ENCODE assay signal across 8 cellular contexts in genomic region chr15:65529754-65530317, GRCh38. TPM values are rescaled to one million over a fixed set of nuclear protein-coding genes. Genes with fewer than 3 reads are reported as not detected.
DNase-seq lines count a peak whose midpoint lies in the region; ATAC-seq and TF ChIP-seq lines count a peak whose summit lies in the region.

No MANE protein-coding gene starts in this region.

- H3K27me3 Mint-ChIP-seq in activated T-helper 1 cell treated with anti-CD3 and anti-CD28 coated beads, Interleukin-12 subunit alpha, Interleukin-12 subunit beta, Interleukin-2, Interleukin-4 antibody, amounts not matched to agents 30 ng/mL and 10 ng/mL and 1 ng/mL, durations not matched to agents 14 hours and 24 hours and 36 hours (ENCODE audit: insufficient read depth): peaks cover 2% of the 10 kb centered on the region

- H3K9me3 ChIP-seq in SK-N-SH (no peaks in the 10 kb centered on the region), iPS-20b (ENCODE audit: insufficient read depth, low read depth, low read length) (no peaks in the 10 kb centered on the region), thoracic aorta (no peaks in the 10 kb centered on the region)

- no peaks in the 10 kb centered on the region for H3K9me3 Mint-ChIP-seq in activated T-helper 1 cell treated with anti-CD3 and anti-CD28 coated beads, Interleukin-12 subunit alpha, Interleukin-12 subunit beta, Interleukin-2, Interleukin-4 antibody, amounts not matched to agents 30 ng/mL and 10 ng/mL and 1 ng/mL, durations not matched to agents 14 hours and 24 hours and 36 hours

- TF ChIP-seq RAD21 in SK-N-SH (IDR thresholded peaks at IDR 0.05; ENCODE audit: low read length): no peak

- H3F3A ChIP-seq in SK-N-SH (replicated peaks; ENCODE audit: insufficient read depth): peaks cover 13% of the 10 kb centered on the region

- H3K27me3 ChIP-seq in SK-N-SH (ENCODE audit: insufficient read depth) (no peaks in the 10 kb centered on the region), iPS-20b (ENCODE audit: insufficient read depth, low read length) (no peaks in the 10 kb centered on the region), thoracic aorta (replicated peaks; ENCODE audit: insufficient read depth) (no peaks in the 10 kb centered on the region)

- 67% methylated on average over 14 of the region's 14 CpGs for WGBS in SK-N-SH (ENCODE audit: low lambda C conversion rate)

- no peak for ATAC-seq in SK-N-SH treated with all-trans-retinoic acid at 6 μM for 48 hours
- no peak for ATAC-seq in thoracic aorta (ENCODE audit: insufficient number of reproducible peaks, low FRiP score, low read depth)
- no peak for ATAC-seq in GM19397 (IDR thresholded peaks at IDR 0.05; ENCODE audit: unreplicated experiment)

- intact Hi-C loops in activated T-helper 1 cell treated with anti-CD3 and anti-CD28 coated beads, Interleukin-12 subunit alpha, Interleukin-12 subunit beta, Interleukin-2, Interleukin-4 antibody, amounts not matched to agents 30 ng/mL and 10 ng/mL and 1 ng/mL, durations not matched to agents 14 hours and 24 hours and 36 hours (cut with micrococcal nuclease): loop anchor here (1.0 to 5.0 kb wide), 5 partner anchors 13 to 352 kb away; partner anchors contain the start of genes CLPX, DPP8 and INTS14

- H3K9me2 ChIP-seq in SK-N-SH: no peaks in the 10 kb centered on the region

- TF ChIP-seq CTCF in SK-N-SH (IDR thresholded peaks at IDR 0.05) (no peak), thoracic aorta (IDR thresholded peaks at IDR 0.05) (no peak), GM13976 (IDR thresholded peaks at IDR 0.05; ENCODE audit: borderline replicate concordance, control extremely low read depth, extremely low read depth, insufficient read depth, missing control alignments) (no peak)

- H3K27ac Mint-ChIP-seq in activated T-helper 1 cell treated with anti-CD3 and anti-CD28 coated beads, Interleukin-12 subunit alpha, Interleukin-12 subunit beta, Interleukin-2, Interleukin-4 antibody, amounts not matched to agents 30 ng/mL and 10 ng/mL and 1 ng/mL, durations not matched to agents 14 hours and 24 hours and 36 hours: peak overlapping the region; percentile 80

- H3K4me3 ChIP-seq in SK-N-SH (ENCODE audit: low read depth in 2 of 2, low read length in 1 of 2): peak overlapping the region; percentile 77 to 82
- peak overlapping the region; percentile 96 for H3K4me3 ChIP-seq in iPS-20b (ENCODE audit: low read length)
- peak overlapping the region; percentile 99 for H3K4me3 ChIP-seq in thoracic aorta

- H3K9ac ChIP-seq in SK-N-SH (peak overlapping the region; percentile 87), iPS-20b (ENCODE audit: low read depth, low read length) (peak overlapping the region; percentile 99)

- CTCF ChIA-PET in SK-N-SH (lab: Yijun Ruan, JAX): interaction anchor here (2.3 kb wide), 1 partner anchor 16 kb away, joined by 6 read pairs; no protein-coding TSS in a partner anchor

- H3K36me3 ChIP-seq in SK-N-SH (replicated peaks in 1 of 2; ENCODE audit: control insufficient read depth in 1 of 2, insufficient read depth in 2 of 2, low read length in 1 of 2): no peaks in the 10 kb centered on the region
- H3K36me3 ChIP-seq in iPS-20b (ENCODE audit: insufficient read depth, low read depth, low read length): peaks cover 5% of the 10 kb centered on the region; the same call in 1 of the 2 replicates
- no peaks in the 10 kb centered on the region for H3K36me3 ChIP-seq in thoracic aorta

- H3K4me1 Mint-ChIP-seq in activated T-helper 1 cell treated with anti-CD3 and anti-CD28 coated beads, Interleukin-12 subunit alpha, Interleukin-12 subunit beta, Interleukin-2, Interleukin-4 antibody, amounts not matched to agents 30 ng/mL and 10 ng/mL and 1 ng/mL, durations not matched to agents 14 hours and 24 hours and 36 hours (ENCODE audit: low read depth): peaks cover 33% of the 10 kb centered on the region

- peak overlapping the region; percentile 61 to 70; a peak in 3 of 4 replicates for H3K27ac ChIP-seq in SK-N-SH (ENCODE audit: low read depth in 2 of 2, low read length in 1 of 2)
- no peak overlapping the region for H3K27ac ChIP-seq in iPS-20b (ENCODE audit: low read length)
- peak overlapping the region; percentile 49 to 59 for H3K27ac ChIP-seq in thoracic aorta

- peaks cover 33% of the 10 kb centered on the region for H4K20me1 ChIP-seq in SK-N-SH (ENCODE audit: insufficient read depth)

- in situ Hi-C loops in GM13976 (cut with MboI; ENCODE audit: low sequenced_read_pairs, unreplicated experiment): no loop called here

- no peak for DNase-seq in SK-N-SH
- no peak for DNase-seq in activated T-helper 1 cell treated with anti-CD3 and anti-CD28 coated beads, Interleukin-12 subunit alpha, Interleukin-12 subunit beta, Interleukin-2, Interleukin-4 antibody, amounts not matched to agents 30 ng/mL and 10 ng/mL and 1 ng/mL, durations not matched to agents 14 hours and 24 hours and 36 hours (ENCODE audit: low spot score)
- DNase-seq in thoracic aorta (ENCODE audit: low spot score): no peak
- DNase-seq in occipital lobe (lab: John Stamatoyannopoulos, UW): no peak
- DNase-seq in GM13976 (ENCODE audit: low spot score): no peak

- peaks cover 6% of the 10 kb centered on the region for H3K36me3 Mint-ChIP-seq in activated T-helper 1 cell treated with anti-CD3 and anti-CD28 coated beads, Interleukin-12 subunit alpha, Interleukin-12 subunit beta, Interleukin-2, Interleukin-4 antibody, amounts not matched to agents 30 ng/mL and 10 ng/mL and 1 ng/mL, durations not matched to agents 14 hours and 24 hours and 36 hours (ENCODE audit: low read depth)

- TF ChIP-seq EP300 in SK-N-SH (IDR thresholded peaks at IDR 0.05; ENCODE audit: borderline replicate concordance in 1 of 2, low read depth in 1 of 2, low read length in 1 of 2): no peak

- H3K79me2 ChIP-seq in SK-N-SH (ENCODE audit: insufficient read depth): peaks cover 46% of the 10 kb centered on the region

- peak overlapping the region; percentile 89 for H3K4me3 Mint-ChIP-seq in activated T-helper 1 cell treated with anti-CD3 and anti-CD28 coated beads, Interleukin-12 subunit alpha, Interleukin-12 subunit beta, Interleukin-2, Interleukin-4 antibody, amounts not matched to agents 30 ng/mL and 10 ng/mL and 1 ng/mL, durations not matched to agents 14 hours and 24 hours and 36 hours

- peak overlapping the region; percentile 93 for H2AFZ ChIP-seq in SK-N-SH (ENCODE audit: low read depth)

- H3K4me2 ChIP-seq in SK-N-SH: peak overlapping the region; percentile 89; the same call in 1 of the 2 replicates

- POLR2A ChIA-PET in SK-N-SH (lab: Yijun Ruan, JAX): interaction anchor here (1.2 to 2.0 kb wide), 6 partner anchors 11 to 225 kb away, joined by 3 to 15 read pairs (median 5); partner anchors contain the start of genes INTS14 and RNU5B-1

- H3K4me1 ChIP-seq in SK-N-SH (ENCODE audit: control insufficient read depth in 1 of 2, insufficient read depth in 2 of 2, low read depth in 1 of 2, low read length in 1 of 2) (peaks cover 3 to 38% of the 10 kb centered on the region in 2 experiments; a peak in 2 of 4 replicates), iPS-20b (ENCODE audit: insufficient read depth, low read length) (peaks cover 15% of the 10 kb centered on the region), thoracic aorta (ENCODE audit: control insufficient read depth in 1 of 2, low read depth in 2 of 2) (peaks cover 0 to 23% of the 10 kb centered on the region in 2 donors)

TF ChIP-seq in SK-N-SH, 30 proteins besides CTCF, POLR2A, EP300 and RAD21 (continues in another document):
- TF ChIP-seq IRF3 (IDR thresholded peaks at IDR 0.05; ENCODE audit: low read depth, low read length): no peak

TF ChIP-seq in SK-N-SH treated with all-trans-retinoic acid at 6 μM for 48 hours, 23 proteins besides CTCF, POLR2A, EP300 and RAD21 (continues in another document):
- TF ChIP-seq TCF4 (CRISPR knock-in tag; IDR thresholded peaks at IDR 0.05; ENCODE audit: borderline replicate concordance) (no peak), CSDC2 (CRISPR knock-in tag; IDR thresholded peaks at IDR 0.05) (no peak), CREB5 (CRISPR knock-in tag; IDR thresholded peaks at IDR 0.05; ENCODE audit: low read depth) (no peak), ZFP30 (CRISPR knock-in tag; IDR thresholded peaks at IDR 0.05) (no peak), ISL1 (CRISPR knock-in tag; IDR thresholded peaks at IDR 0.05) (no peak), ZNF70 (CRISPR knock-in tag; IDR thresholded peaks at IDR 0.05) (no peak), ESRRG (CRISPR knock-in tag; IDR thresholded peaks at IDR 0.05) (no peak), PPARA (CRISPR knock-in tag; IDR thresholded peaks at IDR 0.05; ENCODE audit: borderline replicate concordance) (no peak), ZNF565 (CRISPR knock-in tag; conservative IDR thresholded peaks at IDR 0.05; ENCODE audit: low read depth) (no peak), ARNTL (CRISPR knock-in tag; IDR thresholded peaks at IDR 0.05; ENCODE audit: borderline replicate concordance, low read depth) (no peak), ZC3H10 (CRISPR knock-in tag; IDR thresholded peaks at IDR 0.05) (no peak), GLIS3 (CRISPR knock-in tag; IDR thresholded peaks at IDR 0.05) (no peak)

RNA-seq across cellular contexts. Expression of gene HACD3, which starts 0.4 kb away (rescaled TPM):
- 45.7 and 58.6 TPM in 2 replicates for polyA plus RNA-seq in SK-N-SH (2012; rRNA removed)
- polyA plus RNA-seq in SK-N-SH (2012; cell fraction: cytosol; rRNA removed): 69.2 and 70.0 TPM in 2 replicates
- polyA plus RNA-seq in SK-N-SH (2012; cell fraction: nucleus; rRNA removed): 17.1 and 27.9 TPM in 2 replicates
- total RNA-seq in activated T-helper 1 cell treated with anti-CD3 and anti-CD28 coated beads, Interleukin-12 subunit alpha, Interleukin-12 subunit beta, Interleukin-2, Interleukin-4 antibody, amounts not matched to agents 30 ng/mL and 10 ng/mL and 1 ng/mL, durations not matched to agents 14 hours and 24 hours and 36 hours: 45.8 and 46.0 TPM in 2 replicates
- 10 to 100 TPM; 20.0 to 31.0 TPM for total RNA-seq in thoracic aorta
- total RNA-seq in occipital lobe: 117 TPM

RNA-seq across cellular contexts. Expression of gene DPP8, which starts 12.3 kb away (rescaled TPM):
- polyA plus RNA-seq in SK-N-SH (2012; rRNA removed): 13.9 and 14.1 TPM in 2 replicates
- polyA plus RNA-seq in SK-N-SH (2012; cell fraction: cytosol; rRNA removed): 15.0 and 16.5 TPM in 2 replicates
- 13.9 and 24.0 TPM in 2 replicates for polyA plus RNA-seq in SK-N-SH (2012; cell fraction: nucleus; rRNA removed)
- total RNA-seq in activated T-helper 1 cell treated with anti-CD3 and anti-CD28 coated beads, Interleukin-12 subunit alpha, Interleukin-12 subunit beta, Interleukin-2, Interleukin-4 antibody, amounts not matched to agents 30 ng/mL and 10 ng/mL and 1 ng/mL, durations not matched to agents 14 hours and 24 hours and 36 hours: 34.8 and 35.6 TPM in 2 replicates
- total RNA-seq in thoracic aorta (10 to 100 TPM; 38.3 to 58.0 TPM), occipital lobe (83.8 TPM)
